In genomic region chr20:2752631-2753455, GRCh38 we compare ENCODE assay signal across 8 cellular contexts. TPM values are rescaled to one million over a fixed set of nuclear protein-coding genes. Genes with fewer than 3 reads are reported as not detected.
DNase-seq lines count a peak whose midpoint lies in the region; ATAC-seq, FAIRE-seq and TF ChIP-seq lines count a peak whose summit lies in the region.

No MANE protein-coding gene starts in this region.

- H3K4me1 ChIP-seq in BLaER1 = peaks cover 26% of the 10 kb centered on the region
- H3K4me1 ChIP-seq in GM23248 (ENCODE audit: insufficient read depth) = peaks cover 7% of the 10 kb centered on the region
- H3K4me1 ChIP-seq in GM12878 (ENCODE audit: control insufficient read depth, insufficient read depth, low read length) = peaks cover 6% of the 10 kb centered on the region

- H3K27ac Mint-ChIP-seq in stimulated activated effector memory CD8-positive, alpha-beta T cell treated with anti-CD3 and anti-CD28 coated beads, Interleukin-12 subunit alpha, Interleukin-12 subunit beta, amount 100 ng/mL, for 72 hours = peak overlapping the region; percentile 32

- no peaks in the 10 kb centered on the region for H3K9me2 ChIP-seq in GM23248 (ENCODE audit: insufficient read depth)

- 13 to 14% methylated on average over 41 of the region's 41 CpGs for WGBS in GM23248 (ENCODE audit: low coverage in 1 of 2, low lambda C conversion rate in 2 of 2, missing lambda C conversion rate in 2 of 2), 2 experiments
- WGBS in GM12878 (ENCODE audit: insufficient coverage, insufficient replicate concordance, low lambda C conversion rate, missing lambda C conversion rate) = 7% methylated on average over 31 of the region's 41 CpGs

- H3K27ac ChIP-seq in BLaER1 (no peak overlapping the region), GM23248 (no peak overlapping the region), GM12878 (ENCODE audit: control insufficient read depth, insufficient read depth) (no peak overlapping the region)

- RAD21 ChIA-PET in GM12878 (lab: Charles Lee; ENCODE audit: unreplicated experiment) = no interaction called here

- H3K4me1 Mint-ChIP-seq in stimulated activated effector memory CD8-positive, alpha-beta T cell treated with anti-CD3 and anti-CD28 coated beads, Interleukin-12 subunit alpha, Interleukin-12 subunit beta, amount 100 ng/mL, for 72 hours = peaks cover 43% of the 10 kb centered on the region

- no peaks in the 10 kb centered on the region for H3F3A ChIP-seq in GM23248 (ENCODE audit: insufficient read depth)

- H4K20me1 ChIP-seq in BLaER1 (peaks cover 48% of the 10 kb centered on the region), GM23248 (ENCODE audit: insufficient read depth) (no peaks in the 10 kb centered on the region), GM12878 (ENCODE audit: control insufficient read depth, insufficient read depth) (no peaks in the 10 kb centered on the region)

- no peak for TF ChIP-seq EP300 in GM12878 (IDR thresholded peaks at IDR 0.05; ENCODE audit: borderline replicate concordance in 1 of 2, control insufficient read depth in 1 of 2, low read depth in 2 of 2, low read length in 2 of 2)

- intact Hi-C loops in GM12878 (cut with micrococcal nuclease; ENCODE audit: unreplicated experiment) = loop anchor here (5.0 kb wide), 1 partner anchor 249 kb away; no protein-coding TSS in a partner anchor

- no peaks in the 10 kb centered on the region for H3K36me3 Mint-ChIP-seq in stimulated activated effector memory CD8-positive, alpha-beta T cell treated with anti-CD3 and anti-CD28 coated beads, Interleukin-12 subunit alpha, Interleukin-12 subunit beta, amount 100 ng/mL, for 72 hours

- POLR2A ChIA-PET in GM12878 (lab: Charles Lee) = no interaction called here

- no TSS peak for BruUV-seq in GM12878 (replicated peaks; lab: Mats Ljungman, UMichigan)

- peak overlapping the region; percentile 20; the same call in 1 of the 2 replicates for H3K9ac ChIP-seq in BLaER1
- H3K9ac ChIP-seq in GM23248 = no peak overlapping the region
- H3K9ac ChIP-seq in GM12878 (ENCODE audit: control insufficient read depth, insufficient read depth, low read length) = no peak overlapping the region

- H3K4me3 ChIP-seq in BLaER1 = peak overlapping the region; percentile 61
- H3K4me3 ChIP-seq in GM23248 = peak overlapping the region; percentile 62
- peak overlapping the region; percentile 41; the same call in 1 of the 2 replicates for H3K4me3 ChIP-seq in GM12878

- ATAC-seq in GM12878 (peak; percentile 11; the same call in 1 of the 3 replicates), GM18907 (IDR thresholded peaks at IDR 0.05; ENCODE audit: unreplicated experiment) (no peak)
- peak; percentile 8 for ATAC-seq in stimulated activated effector memory CD8-positive, alpha-beta T cell treated with anti-CD3 and anti-CD28 coated beads, Interleukin-12 subunit alpha, Interleukin-12 subunit beta, amount 100 ng/mL, for 72 hours

- H3K9me3 ChIP-seq in BLaER1 (no peaks in the 10 kb centered on the region), GM23248 (ENCODE audit: low read depth) (no peaks in the 10 kb centered on the region), GM12878 (replicated peaks; ENCODE audit: control insufficient read depth, insufficient read depth, low read length) (no peaks in the 10 kb centered on the region; the same call in 2 of the 3 replicates)

- DNase-seq in GM23248 = peak; percentile 70
- peak; percentile 44 for DNase-seq in RKO (ENCODE audit: low spot score)
- no peak for DNase-seq in GM12878 (ENCODE audit: low read depth, low spot score)
- peak; percentile 37 for DNase-seq in iris pigment epithelial cell (ENCODE audit: low read depth)
- DNase-seq in stimulated activated effector memory CD8-positive, alpha-beta T cell treated with anti-CD3 and anti-CD28 coated beads, Interleukin-12 subunit alpha, Interleukin-12 subunit beta, amount 100 ng/mL, for 72 hours (ENCODE audit: low spot score in 2 of 2) = peak in 1 of 2 donors; percentile 69
- DNase-seq in GF-D8 (lab: John Stamatoyannopoulos, UW) = no peak

- H3K79me2 ChIP-seq in GM23248 (ENCODE audit: insufficient read depth) (no peaks in the 10 kb centered on the region), GM12878 (ENCODE audit: control insufficient read depth, insufficient read depth, low read length) (no peaks in the 10 kb centered on the region)

- SMC1A ChIA-PET in GM12878 (lab: Charles Lee; ENCODE audit: uncharacterized antibody, unreplicated experiment) = interaction anchor here (0.7 kb wide), 1 partner anchor 9 kb away, joined by 3 read pairs; no protein-coding TSS in a partner anchor

- peak overlapping the region; percentile 77 for H3K4me3 Mint-ChIP-seq in stimulated activated effector memory CD8-positive, alpha-beta T cell treated with anti-CD3 and anti-CD28 coated beads, Interleukin-12 subunit alpha, Interleukin-12 subunit beta, amount 100 ng/mL, for 72 hours

- no peak for TF ChIP-seq POLR2A in GM12878 (IDR thresholded peaks at IDR 0.05; ENCODE audit: low read depth, low read length)

- no peaks in the 10 kb centered on the region for H3K9me3 Mint-ChIP-seq in stimulated activated effector memory CD8-positive, alpha-beta T cell treated with anti-CD3 and anti-CD28 coated beads, Interleukin-12 subunit alpha, Interleukin-12 subunit beta, amount 100 ng/mL, for 72 hours

- H3K27me3 ChIP-seq in BLaER1 (peaks cover 69% of the 10 kb centered on the region), GM23248 (replicated peaks; ENCODE audit: insufficient read depth) (peaks cover 67% of the 10 kb centered on the region), GM12878 (replicated peaks in 1 of 2; ENCODE audit: control insufficient read depth in 2 of 2, insufficient read depth in 2 of 2, low read length in 1 of 2) (peaks cover 9 to 12% of the 10 kb centered on the region in 2 experiments)

- in situ Hi-C loops in GM23248 (cut with MboI) = loop anchor here (10.0 kb wide), 1 partner anchor 102 kb away; no protein-coding TSS in a partner anchor
- in situ Hi-C loops in GM12878 (cut with MboI) = no loop called here

- peak; percentile 36 to 70 (median 64) for TF ChIP-seq CTCF in GM12878 (IDR thresholded peaks at IDR 0.05 in 2 of 3, conservative IDR thresholded peaks at IDR 0.05 in 1 of 3; ENCODE audit: control insufficient read depth in 2 of 3, extremely low read depth in 1 of 3, insufficient read depth in 1 of 3, low read depth in 3 of 3, low read length in 3 of 3)

- CTCF ChIA-PET in GM12878 (lab: Yijun Ruan, JAX) = interaction anchor here (0.9 to 2.3 kb wide), 4 partner anchors 9 to 248 kb away, joined by 3 to 8 read pairs (median 5); no protein-coding TSS in a partner anchor

- TF ChIP-seq RAD21 in GM12878 (IDR thresholded peaks at IDR 0.05; ENCODE audit: insufficient read depth, low read depth, low read length) = peak; percentile 23; the same call in 1 of the 2 replicates

- H3K36me3 ChIP-seq in BLaER1 = no peaks in the 10 kb centered on the region
- no peaks in the 10 kb centered on the region for H3K36me3 ChIP-seq in GM23248 (ENCODE audit: low read depth)
- H3K36me3 ChIP-seq in GM12878 (ENCODE audit: control insufficient read depth in 2 of 2, insufficient read depth in 2 of 2, low read length in 1 of 2) = no peaks in the 10 kb centered on the region

- FAIRE-seq in GM12878 (lab: Jason Lieb, UNC) = no peak

- H2AFZ ChIP-seq in GM23248 (peak overlapping the region; percentile 73; the same call in 1 of the 2 replicates), GM12878 (ENCODE audit: control insufficient read depth, low read depth, low read length) (peak overlapping the region; percentile 7; the same call in 1 of the 2 replicates)

- H3K4me2 ChIP-seq in BLaER1 = peak overlapping the region; percentile 79
- H3K4me2 ChIP-seq in GM23248 (ENCODE audit: unreplicated experiment) = peak overlapping the region; percentile 61
- H3K4me2 ChIP-seq in GM12878 (ENCODE audit: control insufficient read depth, insufficient read depth) = peak overlapping the region; percentile 85

TF ChIP-seq in GM12878, 131 proteins besides CTCF, POLR2A, EP300 and RAD21:
- TF ChIP-seq GATAD2B (conservative IDR thresholded peaks at IDR 0.05; ENCODE audit: low read depth) (no peak), IKZF1 (conservative IDR thresholded peaks at IDR 0.05) (peak; percentile 6; the same call in 1 of the 2 replicates)

RNA-seq across cellular contexts. Expression of gene CPXM1, which starts 47.6 kb away (rescaled TPM):
- total RNA-seq in GM23248 (2014; rRNA removed; shearing (Covaris generic)) = not detected in 2 replicates
- polyA plus RNA-seq in GM23248 (2016; fragmentation: Nextera tagmentation; extraction: Ambion mirVana) = 0.08 TPM in 1 of 2 replicates, not detected in the other
- not detected in 2 replicates for total RNA-seq in GM12878 (2013; cell fraction: nucleolus; rRNA removed)
- 0.62 and 0.71 TPM in 2 replicates for total RNA-seq in GM12878 (2014; rRNA removed)
- 0.22 and 0.23 TPM in 2 replicates for total RNA-seq in GM12878 (2014; rRNA removed; fragmentation: Illumina TruSeq; extraction: Trizol)
- 0.90 and 1.1 TPM in 2 replicates for total RNA-seq in GM12878 (2021)
- not detected for polyA plus RNA-seq in GM12878 (2011; ENCODE audit: low read depth)
- polyA plus RNA-seq in GM12878 (2011; rRNA removed) = 1.9 and 3.9 TPM in 2 replicates
- 6.2 and 7.4 TPM in 2 replicates for polyA plus RNA-seq in GM12878 (2011; cell fraction: cytosol; rRNA removed)
- polyA plus RNA-seq in GM12878 (2011; cell fraction: nucleus; rRNA removed) = 26.8 and 28.8 TPM in 2 replicates
- 0.18 and 0.53 TPM in 2 replicates for polyA plus RNA-seq in GM12878 (2012)
- polyA plus RNA-seq in GM12878 (2014; fragmentation: Illumina TruSeq; extraction: Trizol) = 0.28 TPM in 1 of 2 replicates, not detected in the other
- not detected for polyA plus RNA-seq in GM12878 (2014; fragmentation: Nextera tagmentation; extraction: Ambion mirVana)
- 0.54 and 0.91 TPM in 2 replicates for polyA plus RNA-seq in GM12878 (2014; rRNA removed)
- polyA plus RNA-seq in GM12878 (2016; fragmentation: Nextera tagmentation; extraction: Ambion mirVana) = under 1 TPM; 0.63 to 0.78 TPM
- 4.3 and 5.9 TPM in 2 replicates for polyA minus RNA-seq in GM12878 (2011; rRNA and poly(A)+ RNA removed)
- polyA minus RNA-seq in GM12878 (2011; cell fraction: cytosol; rRNA and poly(A)+ RNA removed) = 1.6 and 1.9 TPM in 2 replicates
- polyA minus RNA-seq in GM12878 (2011; cell fraction: nucleus; rRNA and poly(A)+ RNA removed) = 2.1 and 3.2 TPM in 2 replicates

Comparison
In these comparisons a context has a peak if more than half of its experiments do, and no peak if none do; other contexts are left out.
1. DNase-seq: peak in GM23248 (single experiment), RKO (single experiment) and iris pigment epithelial cell (single experiment); none in GM12878 (single experiment) and GF-D8 (single experiment).
2. Peak in every context shown above with its lines, with median percentiles within 50 percentile points of each other: H3K4me2 ChIP-seq and H3K4me3 ChIP-seq.